In genomic region chr6:31958412-31958740, GRCh38 we compare ENCODE assay signal across 6 cellular contexts. TPM values are rescaled to one million over a fixed set of nuclear protein-coding genes. Genes with fewer than 3 reads are reported as not detected.
A peak's percentile ranks its signal among the peaks of the same experiment; 100 is the strongest.
DNase-seq lines count a peak whose midpoint lies in the region; FAIRE-seq and TF ChIP-seq lines count a peak whose summit lies in the region.

No MANE protein-coding gene starts in this region.

- intact Hi-C loops in uterus (cut with DNase I; ENCODE audit: low total_unique reads) = no loop called here

- FAIRE-seq in H54 (lab: Jason Lieb, UNC) = no peak

- TF ChIP-seq CTCF in OCI-LY3 (IDR thresholded peaks at IDR 0.05; ENCODE audit: low read depth, low read length) (no peak), right atrium auricular region (IDR thresholded peaks at IDR 0.05) (no peak), uterus (IDR thresholded peaks at IDR 0.05) (no peak)

- no peaks in the 10 kb centered on the region for H4K20me1 ChIP-seq in OCI-LY3 (ENCODE audit: insufficient read depth, low read length)

- H3K9me3 ChIP-seq in OCI-LY3 (ENCODE audit: insufficient read depth, low read length) (no peaks in the 10 kb centered on the region), right atrium auricular region (no peaks in the 10 kb centered on the region), uterus (no peaks in the 10 kb centered on the region)

- H3K27ac ChIP-seq in OCI-LY3 (ENCODE audit: low read length) (0 out of 2 replicates have a peak overlapping the region, but pooled peaks have one; percentile 16), right atrium auricular region (peak overlapping the region; percentile 75 to 84), uterus (peak overlapping the region; percentile 89 to 93)

- peaks cover 21% of the 10 kb centered on the region for H3K79me2 ChIP-seq in OCI-LY3 (ENCODE audit: low read length)

- TF ChIP-seq POLR2A in uterus (IDR thresholded peaks at IDR 0.05) (no peak), H54 (IDR thresholded peaks at IDR 0.05; ENCODE audit: low read depth, low read length) (no peak)

- H3K4me3 ChIP-seq in OCI-LY3 (ENCODE audit: low read length) (peak overlapping the region; percentile 98), right atrium auricular region (peak overlapping the region; percentile 82 to 89), uterus (peak overlapping the region; percentile 89 to 96)

- H3K4me1 ChIP-seq in OCI-LY3 (ENCODE audit: low read length) (peaks cover 13% of the 10 kb centered on the region), right atrium auricular region (peaks cover 0 to 20% of the 10 kb centered on the region in 2 donors), uterus (peaks cover 0 to 11% of the 10 kb centered on the region in 2 donors)

- H3K9ac ChIP-seq in OCI-LY3 (ENCODE audit: low read length) = peak overlapping the region; percentile 85

- no peaks in the 10 kb centered on the region for H3K27me3 ChIP-seq in OCI-LY3 (ENCODE audit: low read depth, low read length)
- H3K27me3 ChIP-seq in right atrium auricular region = no peaks in the 10 kb centered on the region
- no peaks in the 10 kb centered on the region for H3K27me3 ChIP-seq in uterus

- H2AFZ ChIP-seq in OCI-LY3 (ENCODE audit: low read depth, low read length) = peak overlapping the region; percentile 63; the same call in 1 of the 2 replicates

- peaks cover 11% of the 10 kb centered on the region for H3K36me3 ChIP-seq in OCI-LY3 (replicated peaks; ENCODE audit: low read depth, low read length)
- H3K36me3 ChIP-seq in right atrium auricular region = peaks cover 58% of the 10 kb centered on the region
- no peaks in the 10 kb centered on the region for H3K36me3 ChIP-seq in uterus

- DNase-seq in ELR (ENCODE audit: low read depth) (peak; percentile 30), right atrium auricular region (ENCODE audit: low spot score) (no peak), uterus (no peak), MV-4-11 (lab: John Stamatoyannopoulos, UW) (no peak), H54 (ENCODE audit: insufficient read length, low spot score) (no peak)

- H3K4me2 ChIP-seq in OCI-LY3 (ENCODE audit: low read length) = peak overlapping the region; percentile 77

RNA-seq across cellular contexts. Expression of gene NELFE, which starts 0.4 kb away (rescaled TPM):
- total RNA-seq in right atrium auricular region = 10 to 100 TPM; 40.0 to 81.7 TPM
- 10 to 100 TPM; 30.3 to 73.0 (median 51.4) TPM for total RNA-seq in uterus

RNA-seq across cellular contexts. Expression of gene SKIC2, which starts 0.6 kb away (rescaled TPM):
- total RNA-seq in right atrium auricular region = 10 to 100 TPM; 18.7 to 31.6 TPM
- total RNA-seq in uterus = 10 to 100 TPM; 11.5 to 58.8 (median 35.6) TPM

RNA-seq across cellular contexts. Expression of gene CFB, which starts 12.5 kb away (rescaled TPM):
- total RNA-seq in right atrium auricular region (100 to 1,000 TPM in 1 of 2 donors, 10 to 100 TPM in 1; 65.5 to 126 TPM), uterus (10 to 100 TPM in 2 of 4 donors, 1 to 10 TPM in 1, not detected in 1; 6.2 to 32.6 (median 31.5) TPM)

RNA-seq across cellular contexts. Expression of gene DXO, which starts 13.6 kb away (rescaled TPM):
- total RNA-seq in right atrium auricular region (10 to 100 TPM; 12.1 to 14.1 TPM), uterus (10 to 100 TPM in 3 of 4 donors, 1 to 10 TPM in 1; 10.0 to 36.6 (median 14.7) TPM)

RNA-seq across cellular contexts. Expression of gene C4A, which starts 23.5 kb away (rescaled TPM):
- total RNA-seq in right atrium auricular region (100 to 1,000 TPM; 152 to 175 TPM), uterus (100 to 1,000 TPM in 1 of 4 donors, 10 to 100 TPM in 2, 1 to 10 TPM in 1; 3.8 to 100 (median 32.3) TPM)

Comparison
In these comparisons a context has a peak if more than half of its experiments do, and no peak if none do; other contexts are left out.
1. H3K27ac ChIP-seq: peak in every context shown above with its lines; median percentile 91 in uterus; 80 in right atrium auricular region; 16 in OCI-LY3.